20 cellular contexts compared by ENCODE assay signal in the genomic region with DNA sequence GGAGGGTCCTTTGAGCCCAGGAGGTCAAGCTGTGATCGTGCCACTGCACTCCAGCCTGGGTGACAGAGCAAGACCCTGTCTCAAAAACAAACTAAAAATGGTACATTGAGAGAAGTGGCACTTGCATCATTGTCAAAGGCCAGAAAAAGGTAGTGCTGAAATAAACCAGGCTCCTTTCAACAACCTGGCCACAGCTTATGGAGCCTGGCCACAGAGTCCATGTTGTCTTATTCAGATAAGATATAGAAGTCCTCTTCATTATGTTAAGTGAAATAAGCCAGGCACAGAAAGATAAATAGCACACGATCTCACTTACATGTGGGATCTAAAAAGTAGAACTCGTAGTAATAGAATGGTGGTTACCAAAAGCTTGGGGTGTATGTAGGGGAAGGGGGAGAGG.
"Had no signal": no experiment of that assay in that cellular context is flagged by ENCODE, and none has a peak within 500 bp of the region (broad histone marks: within the 10 kb centered on the region; RNA-seq: fewer than 3 reads in every experiment).

No MANE protein-coding gene starts in this region.

- H3K4me1 Mint-ChIP-seq: neural crest cell had no signal

- H3K27me3 Mint-ChIP-seq: naive B cell, T-cell had no signal

- H3K4me3 ChIP-seq: breast epithelium, coronary artery, esophagus squamous epithelium, gastrocnemius medialis, lower lobe of right lung, upper lobe of left lung had no signal

- H3K4me1 ChIP-seq: breast epithelium, esophagus squamous epithelium, gastrocnemius medialis, lower lobe of right lung, upper lobe of left lung had no signal

- DNase-seq: activated CD8-positive, alpha-beta memory T cell treated with anti-CD3 and anti-CD28 coated beads, Interleukin-2, amount 50 U/mL, for 48 hours; activated effector memory CD4-positive, alpha-beta T cell treated with anti-CD3 and anti-CD28 coated beads, Interleukin-2, amount 50 U/mL, for 16 hours; activated naive CD4-positive, alpha-beta T cell treated with anti-CD3 and anti-CD28 coated beads, Interleukin-2, amount 50 U/mL, for 16 hours; activated T-cell treated with anti-CD3 and anti-CD28 coated beads, Interleukin-2, amount 50 U/mL, for 72 hours; amniotic stem cell; cerebellar nuclear complex; endodermal cell; esophagus squamous epithelium; gastrocnemius medialis; lower lobe of right lung; naive B cell; stimulated activated CD4-positive, alpha-beta T cell treated with anti-CD3 and anti-CD28 coated beads, Interleukin-2, amount 100 ng/mL, for 48 hours; stimulated activated CD8-positive, alpha-beta memory T cell treated with anti-CD3 and anti-CD28 coated beads, Interleukin-4, amount 100 ng/mL, for 48 hours; stimulated activated naive CD4-positive, alpha-beta T cell; T-cell had no signal

- H3K27ac Mint-ChIP-seq: activated T-cell treated with anti-CD3 and anti-CD28 coated beads, Interleukin-2, amount 50 U/mL, for 72 hours; endodermal cell had no signal

- H3K9me3 Mint-ChIP-seq: activated T-cell treated with anti-CD3 and anti-CD28 coated beads, Interleukin-2, amount 50 U/mL, for 72 hours; endodermal cell; naive B cell; neural crest cell; T-cell had no signal

- H3K4me3 Mint-ChIP-seq: activated T-cell treated with anti-CD3 and anti-CD28 coated beads, Interleukin-2, amount 50 U/mL, for 72 hours; endodermal cell; naive B cell; neural crest cell; T-cell had no signal

- H3K27me3 ChIP-seq: breast epithelium, esophagus squamous epithelium, gastrocnemius medialis, upper lobe of left lung had no signal

- FAIRE-seq: islet of Langerhans had no signal

- H3K27ac ChIP-seq: breast epithelium, coronary artery, esophagus squamous epithelium, gastrocnemius medialis, lower lobe of right lung, upper lobe of left lung had no signal

- ATAC-seq: activated T-cell treated with anti-CD3 and anti-CD28 coated beads, Interleukin-2, amount 50 U/mL, for 72 hours; gastrocnemius medialis; lower lobe of right lung; T-cell had no signal
